In the genomic region with DNA sequence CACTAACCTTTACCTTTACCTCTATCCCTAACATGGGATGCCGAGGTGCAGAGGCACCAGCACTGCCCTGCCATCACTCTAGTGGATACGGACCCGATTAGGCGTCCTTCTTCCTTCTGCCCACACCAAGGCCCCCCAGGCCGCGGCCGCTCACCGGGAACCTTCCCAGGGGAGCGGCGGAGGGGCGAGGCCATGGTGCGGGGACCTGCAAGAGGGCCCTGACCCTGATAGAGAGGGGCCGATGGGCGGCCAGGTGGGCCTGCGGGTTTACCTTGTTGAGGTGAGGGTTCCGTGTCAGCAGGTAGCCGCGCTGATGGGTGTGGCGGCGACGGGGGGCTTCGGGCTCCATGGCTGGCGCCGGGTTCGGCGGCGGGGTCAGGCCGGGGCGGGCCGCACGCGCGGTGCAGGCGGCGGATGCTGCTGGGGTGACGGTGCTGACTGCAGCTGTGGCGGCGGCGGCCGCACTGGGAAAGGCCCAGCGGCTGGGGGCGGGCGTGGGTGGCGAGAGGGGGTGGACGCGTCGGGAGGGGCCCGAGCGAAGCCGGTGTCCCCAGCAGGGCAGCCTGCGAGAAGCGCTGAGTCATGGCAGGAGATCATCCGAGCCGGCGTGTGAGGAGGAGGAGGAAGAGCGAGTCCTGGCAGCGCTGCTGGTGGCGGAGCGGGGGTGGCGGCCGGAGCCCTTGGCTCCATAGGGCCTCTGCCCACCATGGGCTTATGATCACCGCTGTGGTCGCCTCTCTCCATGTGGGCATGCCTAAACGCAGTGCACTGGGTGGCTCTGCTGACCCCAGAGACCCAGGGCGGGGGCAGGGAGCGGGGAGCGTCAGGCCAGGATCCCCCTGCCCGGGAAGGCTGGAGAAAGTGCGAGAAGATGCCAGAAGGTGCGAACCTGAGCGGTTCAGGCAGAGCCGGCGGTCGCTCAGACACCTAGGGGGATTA, we compare ENCODE assay signal across 8 cellular contexts. TPM values are rescaled to one million over a fixed set of nuclear protein-coding genes. Genes with fewer than 3 reads are reported as not detected.
DNase-seq lines count a peak whose midpoint lies in the region; ATAC-seq and TF ChIP-seq lines count a peak whose summit lies in the region.

A gene (minus strand): TSS at position 446 of the 939 bp plus-strand sequence. CDS start 97 bp downstream, at position 349.

- peaks cover 0 to 5% of the 10 kb centered on the region in 2 donors for H3K36me3 Mint-ChIP-seq in CD14-positive monocyte

- peaks cover 35% of the 10 kb centered on the region for H3K4me1 Mint-ChIP-seq in CD14-positive monocyte

- DNase-seq in CD14-positive monocyte (ENCODE audit: low spot score) (peak; percentile 90), RPMI7951 (ENCODE audit: low read depth) (peak; percentile 92), astrocyte of the spinal cord (ENCODE audit: low read depth, low spot score) (peak; percentile 78), hepatic stellate cell (ENCODE audit: low spot score) (peak; percentile 73)
- DNase-seq in NK-92 treated with Interleukin-12 subunit alpha and Interleukin-12 subunit beta, amount 100 ng/mL, for 24 hours (lab: John Stamatoyannopoulos, UW): no peak

- intact Hi-C loops in CD14-positive monocyte (cut with micrococcal nuclease): loop anchor here (5.0 to 10.0 kb wide), 2 partner anchors 36 to 164 kb away; no protein-coding TSS in a partner anchor

- peak within 1 kb of the TSS; percentile 66 for H3K27ac ChIP-seq in rectal smooth muscle tissue (ENCODE audit: low read depth, low read length)

- no peaks in the 10 kb centered on the region for H3K27me3 ChIP-seq in rectal smooth muscle tissue (ENCODE audit: control insufficient read depth, insufficient read depth, low read length)

- no peaks in the 10 kb centered on the region for H3K36me3 ChIP-seq in rectal smooth muscle tissue (ENCODE audit: control insufficient read depth, insufficient read depth, low read length)

- TF ChIP-seq CTCF in CD14-positive monocyte (IDR thresholded peaks at IDR 0.05) (no peak), astrocyte of the spinal cord (IDR thresholded peaks at IDR 0.05; ENCODE audit: low read depth, low read length) (no peak)

- H3K27me3 Mint-ChIP-seq in CD14-positive monocyte (ENCODE audit: low read depth in 3 of 3): peaks cover 16 to 30% (median 18%) of the 10 kb centered on the region in 3 donors

- in situ Hi-C loops in astrocyte of the spinal cord (cut with HindIII; ENCODE audit: low sequenced_read_pairs): no loop called here

- peak within 1 kb of the TSS; percentile 5 for H3K9ac ChIP-seq in rectal smooth muscle tissue (ENCODE audit: low read length)

- ATAC-seq in GM19043 (IDR thresholded peaks at IDR 0.05; ENCODE audit: low read depth, unreplicated experiment) (peak; percentile 80), HG03108 (IDR thresholded peaks at IDR 0.05; ENCODE audit: unreplicated experiment) (peak; percentile 83)

- peak within 1 kb of the TSS; percentile 75 to 91 for H3K4me3 Mint-ChIP-seq in CD14-positive monocyte

- H3K4me3 ChIP-seq in astrocyte of the spinal cord (ENCODE audit: low read depth, low read length): peak within 1 kb of the TSS; percentile 68
- peak within 1 kb of the TSS; percentile 75 for H3K4me3 ChIP-seq in rectal smooth muscle tissue (ENCODE audit: low read length)

- peaks cover 0 to 2% (median 0%) of the 10 kb centered on the region in 7 donors for H3K9me3 Mint-ChIP-seq in CD14-positive monocyte

- H3K27ac Mint-ChIP-seq in CD14-positive monocyte: peak within 1 kb of the TSS in 5 of 7 donors; percentile 59 to 78 (median 68)

- H3K4me1 ChIP-seq in rectal smooth muscle tissue (ENCODE audit: control insufficient read depth, insufficient read depth, low read length): no peaks in the 10 kb centered on the region

RNA-seq across cellular contexts. Expression of the gene that starts here (rescaled TPM):
- polyA plus RNA-seq in CD14-positive monocyte: 1 to 10 TPM; 2.1 to 4.0 TPM
- 18.8 and 18.9 TPM in 2 replicates for total RNA-seq in RPMI7951 (2014; rRNA removed; shearing (Covaris generic))
